1 cellular context compared by ENCODE assay signal in genomic region chr1:109548321-109549267, GRCh38.
A peak's percentile ranks its signal among the peaks of the same experiment; 100 is the strongest.
TF ChIP-seq lines count a peak whose summit lies in the region.

GNAI3 (plus strand) TSS chr1:109548615; CDS start chr1:109548721, 106 bp downstream.

TF ChIP-seq in HepG2, 621 proteins besides CTCF, POLR2A, EP300 and RAD21 (continued from another document and continues in another):
- TF ChIP-seq, protein P1, sequence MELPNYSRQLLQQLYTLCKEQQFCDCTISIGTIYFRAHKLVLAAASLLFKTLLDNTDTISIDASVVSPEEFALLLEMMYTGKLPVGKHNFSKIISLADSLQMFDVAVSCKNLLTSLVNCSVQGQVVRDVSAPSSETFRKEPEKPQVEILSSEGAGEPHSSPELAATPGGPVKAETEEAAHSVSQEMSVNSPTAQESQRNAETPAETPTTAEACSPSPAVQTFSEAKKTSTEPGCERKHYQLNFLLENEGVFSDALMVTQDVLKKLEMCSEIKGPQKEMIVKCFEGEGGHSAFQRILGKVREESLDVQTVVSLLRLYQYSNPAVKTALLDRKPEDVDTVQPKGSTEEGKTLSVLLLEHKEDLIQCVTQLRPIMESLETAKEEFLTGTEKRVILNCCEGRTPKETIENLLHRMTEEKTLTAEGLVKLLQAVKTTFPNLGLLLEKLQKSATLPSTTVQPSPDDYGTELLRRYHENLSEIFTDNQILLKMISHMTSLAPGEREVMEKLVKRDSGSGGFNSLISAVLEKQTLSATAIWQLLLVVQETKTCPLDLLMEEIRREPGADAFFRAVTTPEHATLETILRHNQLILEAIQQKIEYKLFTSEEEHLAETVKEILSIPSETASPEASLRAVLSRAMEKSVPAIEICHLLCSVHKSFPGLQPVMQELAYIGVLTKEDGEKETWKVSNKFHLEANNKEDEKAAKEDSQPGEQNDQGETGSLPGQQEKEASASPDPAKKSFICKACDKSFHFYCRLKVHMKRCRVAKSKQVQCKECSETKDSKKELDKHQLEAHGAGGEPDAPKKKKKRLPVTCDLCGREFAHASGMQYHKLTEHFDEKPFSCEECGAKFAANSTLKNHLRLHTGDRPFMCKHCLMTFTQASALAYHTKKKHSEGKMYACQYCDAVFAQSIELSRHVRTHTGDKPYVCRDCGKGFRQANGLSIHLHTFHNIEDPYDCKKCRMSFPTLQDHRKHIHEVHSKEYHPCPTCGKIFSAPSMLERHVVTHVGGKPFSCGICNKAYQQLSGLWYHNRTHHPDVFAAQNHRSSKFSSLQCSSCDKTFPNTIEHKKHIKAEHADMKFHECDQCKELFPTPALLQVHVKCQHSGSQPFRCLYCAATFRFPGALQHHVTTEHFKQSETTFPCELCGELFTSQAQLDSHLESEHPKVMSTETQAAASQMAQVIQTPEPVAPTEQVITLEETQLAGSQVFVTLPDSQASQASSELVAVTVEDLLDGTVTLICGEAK (IDR thresholded peaks at IDR 0.05) = peak; percentile 81
- TF ChIP-seq, protein P1 (CRISPR knock-in tag; IDR thresholded peaks at IDR 0.05) = 0 out of 2 replicates have a peak, but pooled peaks have one; percentile 26
- TF ChIP-seq KIAA2018 (CRISPR knock-in tag; IDR thresholded peaks at IDR 0.05; ENCODE audit: borderline replicate concordance) (no peak), ZNF550 (CRISPR knock-in tag; IDR thresholded peaks at IDR 0.05; ENCODE audit: borderline replicate concordance) (no peak), HIVEP1 (CRISPR knock-in tag; IDR thresholded peaks at IDR 0.05) (peak; percentile 76; the same call in 1 of the 2 replicates), NFE2 (CRISPR knock-in tag; IDR thresholded peaks at IDR 0.05) (no peak), ZNF232 (CRISPR knock-in tag; IDR thresholded peaks at IDR 0.05; ENCODE audit: borderline replicate concordance) (no peak), MAX (IDR thresholded peaks at IDR 0.05) (peak; percentile 85), SRSF4 (IDR thresholded peaks at IDR 0.05; ENCODE audit: low read depth, low read length, poor library complexity, severe bottlenecking) (no peak), ZIK1 (CRISPR knock-in tag; IDR thresholded peaks at IDR 0.05; ENCODE audit: borderline replicate concordance, low read depth) (0 out of 2 replicates have a peak, but pooled peaks have one; percentile 28), HNRNPUL1 (IDR thresholded peaks at IDR 0.05; ENCODE audit: low read depth, low read length) (no peak), ZNF703 (CRISPR knock-in tag; IDR thresholded peaks at IDR 0.05; ENCODE audit: borderline replicate concordance) (no peak), TAF1 (CRISPR knock-in tag; IDR thresholded peaks at IDR 0.05) (peak; percentile 93), ZNF879 (CRISPR knock-in tag; IDR thresholded peaks at IDR 0.05) (no peak), ZNF331 (CRISPR knock-in tag; IDR thresholded peaks at IDR 0.05) (peak; percentile 52), HMGA1 (CRISPR knock-in tag; conservative IDR thresholded peaks at IDR 0.05) (no peak), ZNF446 (CRISPR knock-in tag; IDR thresholded peaks at IDR 0.05) (0 out of 2 replicates have a peak, but pooled peaks have one; percentile 18), ZNF431 (CRISPR knock-in tag; IDR thresholded peaks at IDR 0.05; ENCODE audit: borderline replicate concordance, low read depth) (no peak), PITX1 (CRISPR knock-in tag; IDR thresholded peaks at IDR 0.05) (0 out of 2 replicates have a peak, but pooled peaks have one; percentile 16), ZNF746 (CRISPR knock-in tag; IDR thresholded peaks at IDR 0.05) (peak; percentile 70), SAFB2 (CRISPR knock-in tag; IDR thresholded peaks at IDR 0.05; ENCODE audit: borderline replicate concordance, low read depth) (peak; percentile 85; the same call in 1 of the 2 replicates), RBAK (CRISPR knock-in tag; IDR thresholded peaks at IDR 0.05) (no peak; the same call in 1 of the 2 replicates), ATM (IDR thresholded peaks at IDR 0.05; ENCODE audit: borderline replicate concordance) (no peak), TFDP2 (CRISPR knock-in tag; IDR thresholded peaks at IDR 0.05) (peak; percentile 41; the same call in 1 of the 2 replicates)
- TF ChIP-seq, protein P2, sequence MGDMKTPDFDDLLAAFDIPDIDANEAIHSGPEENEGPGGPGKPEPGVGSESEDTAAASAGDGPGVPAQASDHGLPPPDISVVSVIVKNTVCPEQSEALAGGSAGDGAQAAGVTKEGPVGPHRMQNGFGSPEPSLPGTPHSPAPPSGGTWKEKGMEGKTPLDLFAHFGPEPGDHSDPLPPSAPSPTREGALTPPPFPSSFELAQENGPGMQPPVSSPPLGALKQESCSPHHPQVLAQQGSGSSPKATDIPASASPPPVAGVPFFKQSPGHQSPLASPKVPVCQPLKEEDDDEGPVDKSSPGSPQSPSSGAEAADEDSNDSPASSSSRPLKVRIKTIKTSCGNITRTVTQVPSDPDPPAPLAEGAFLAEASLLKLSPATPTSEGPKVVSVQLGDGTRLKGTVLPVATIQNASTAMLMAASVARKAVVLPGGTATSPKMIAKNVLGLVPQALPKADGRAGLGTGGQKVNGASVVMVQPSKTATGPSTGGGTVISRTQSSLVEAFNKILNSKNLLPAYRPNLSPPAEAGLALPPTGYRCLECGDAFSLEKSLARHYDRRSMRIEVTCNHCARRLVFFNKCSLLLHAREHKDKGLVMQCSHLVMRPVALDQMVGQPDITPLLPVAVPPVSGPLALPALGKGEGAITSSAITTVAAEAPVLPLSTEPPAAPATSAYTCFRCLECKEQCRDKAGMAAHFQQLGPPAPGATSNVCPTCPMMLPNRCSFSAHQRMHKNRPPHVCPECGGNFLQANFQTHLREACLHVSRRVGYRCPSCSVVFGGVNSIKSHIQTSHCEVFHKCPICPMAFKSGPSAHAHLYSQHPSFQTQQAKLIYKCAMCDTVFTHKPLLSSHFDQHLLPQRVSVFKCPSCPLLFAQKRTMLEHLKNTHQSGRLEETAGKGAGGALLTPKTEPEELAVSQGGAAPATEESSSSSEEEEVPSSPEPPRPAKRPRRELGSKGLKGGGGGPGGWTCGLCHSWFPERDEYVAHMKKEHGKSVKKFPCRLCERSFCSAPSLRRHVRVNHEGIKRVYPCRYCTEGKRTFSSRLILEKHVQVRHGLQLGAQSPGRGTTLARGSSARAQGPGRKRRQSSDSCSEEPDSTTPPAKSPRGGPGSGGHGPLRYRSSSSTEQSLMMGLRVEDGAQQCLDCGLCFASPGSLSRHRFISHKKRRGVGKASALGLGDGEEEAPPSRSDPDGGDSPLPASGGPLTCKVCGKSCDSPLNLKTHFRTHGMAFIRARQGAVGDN (CRISPR knock-in tag; IDR thresholded peaks at IDR 0.05) = peak; percentile 94
- TF ChIP-seq, protein P3, sequence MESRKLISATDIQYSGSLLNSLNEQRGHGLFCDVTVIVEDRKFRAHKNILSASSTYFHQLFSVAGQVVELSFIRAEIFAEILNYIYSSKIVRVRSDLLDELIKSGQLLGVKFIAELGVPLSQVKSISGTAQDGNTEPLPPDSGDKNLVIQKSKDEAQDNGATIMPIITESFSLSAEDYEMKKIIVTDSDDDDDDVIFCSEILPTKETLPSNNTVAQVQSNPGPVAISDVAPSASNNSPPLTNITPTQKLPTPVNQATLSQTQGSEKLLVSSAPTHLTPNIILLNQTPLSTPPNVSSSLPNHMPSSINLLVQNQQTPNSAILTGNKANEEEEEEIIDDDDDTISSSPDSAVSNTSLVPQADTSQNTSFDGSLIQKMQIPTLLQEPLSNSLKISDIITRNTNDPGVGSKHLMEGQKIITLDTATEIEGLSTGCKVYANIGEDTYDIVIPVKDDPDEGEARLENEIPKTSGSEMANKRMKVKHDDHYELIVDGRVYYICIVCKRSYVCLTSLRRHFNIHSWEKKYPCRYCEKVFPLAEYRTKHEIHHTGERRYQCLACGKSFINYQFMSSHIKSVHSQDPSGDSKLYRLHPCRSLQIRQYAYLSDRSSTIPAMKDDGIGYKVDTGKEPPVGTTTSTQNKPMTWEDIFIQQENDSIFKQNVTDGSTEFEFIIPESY (CRISPR knock-in tag; IDR thresholded peaks at IDR 0.05) = 0 out of 2 replicates have a peak, but pooled peaks have one; percentile 16
